In the genomic region with DNA sequence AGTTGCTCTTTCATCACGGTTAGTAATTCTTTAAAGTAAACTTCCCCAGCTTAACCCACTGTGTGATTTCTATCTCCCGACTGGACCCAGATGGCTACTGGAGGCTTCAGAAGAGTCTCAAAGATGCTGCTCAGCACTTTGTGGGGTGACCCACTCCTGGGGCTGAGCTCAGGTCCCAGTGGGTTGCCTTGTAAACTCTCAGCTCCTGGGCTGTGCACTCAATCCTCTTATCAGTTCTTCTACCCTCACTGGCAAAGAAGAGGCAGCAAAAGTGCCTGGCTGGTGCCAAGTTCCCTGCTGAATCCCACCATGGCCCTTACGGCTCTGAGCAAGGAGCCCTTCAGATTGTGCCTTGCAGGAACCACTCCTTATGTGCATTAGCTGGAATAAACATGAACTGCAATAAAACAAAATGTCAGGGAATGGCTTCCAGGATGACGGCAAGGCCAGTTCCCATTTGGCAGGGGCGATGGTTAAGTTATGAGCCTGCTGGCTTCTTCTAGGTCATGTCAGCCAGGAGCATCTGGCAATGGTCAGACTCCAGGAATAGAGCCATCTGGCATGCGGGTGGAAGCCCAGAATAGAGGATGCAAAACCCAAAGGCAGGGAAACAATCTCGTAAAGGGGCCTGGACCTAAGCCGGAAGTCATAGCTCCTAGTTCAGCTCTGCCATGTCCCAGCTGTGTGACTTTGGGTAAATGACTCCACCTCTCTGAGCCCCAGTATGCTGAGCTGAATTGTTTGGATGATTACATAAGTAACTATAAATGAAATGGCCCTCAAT, we compare ENCODE assay signal across 10 cellular contexts. TPM values are rescaled to one million over a fixed set of nuclear protein-coding genes. Genes with fewer than 3 reads are reported as not detected.
DNase-seq lines count a peak whose midpoint lies in the region; ATAC-seq and TF ChIP-seq lines count a peak whose summit lies in the region.
"Had no signal": no experiment of that assay in that cellular context is flagged by ENCODE, and none has a peak within 500 bp of the region (broad histone marks: within the 10 kb centered on the region; RNA-seq: fewer than 3 reads in every experiment).

No MANE protein-coding gene starts in this region.

- no peaks in the 10 kb centered on the region for H3K9me3 Mint-ChIP-seq in natural killer cell
- H3K9me3 Mint-ChIP-seq: H9 had no signal

- H3K36me3 ChIP-seq in KMS-11 (ENCODE audit: insufficient read depth) = no peaks in the 10 kb centered on the region
- no peaks in the 10 kb centered on the region for H3K36me3 ChIP-seq in mammary epithelial cell (ENCODE audit: insufficient read depth, low read length)

- no peak for TF ChIP-seq CTCF in KMS-11 (conservative IDR thresholded peaks at IDR 0.05; ENCODE audit: low read depth, low read length)
- no peak for TF ChIP-seq CTCF in mammary epithelial cell (conservative IDR thresholded peaks at IDR 0.05 in 1 of 2, IDR thresholded peaks at IDR 0.05 in 1 of 2; ENCODE audit: extremely low read depth in 1 of 2, insufficient read depth in 1 of 2, low read depth in 1 of 2, low read length in 2 of 2)
- TF ChIP-seq CTCF in natural killer cell (IDR thresholded peaks at IDR 0.05) = no peak

- H3K9me3 ChIP-seq in mammary epithelial cell (replicated peaks; ENCODE audit: insufficient read depth, low read length) = no peaks in the 10 kb centered on the region

- no TSS peak for BruUV-seq in mammary epithelial cell (replicated peaks; lab: Mats Ljungman, UMichigan)

- H2AFZ ChIP-seq in KMS-11 (ENCODE audit: low read depth) (peak overlapping the region; percentile 75), mammary epithelial cell (ENCODE audit: low read depth, low read length) (peak overlapping the region; percentile 74)

- peaks cover 3% of the 10 kb centered on the region for H3K4me1 ChIP-seq in KMS-11 (ENCODE audit: low read depth, poor library complexity, severe bottlenecking)
- H3K4me1 ChIP-seq in mammary epithelial cell (ENCODE audit: insufficient read depth, low read length) = no peaks in the 10 kb centered on the region

- no peak overlapping the region for H3K9ac ChIP-seq in KMS-11
- no peak overlapping the region for H3K9ac ChIP-seq in mammary epithelial cell (ENCODE audit: insufficient read depth, low read length)

- in situ Hi-C loops in mammary epithelial cell (cut with MboI; ENCODE audit: low sequenced_read_pairs in 2 of 2) = loop anchor here (10.0 to 25.0 kb wide), 2 partner anchors 339 to 342 kb away; no protein-coding TSS in a partner anchor

- CTCF ChIA-PET in mammary epithelial cell (lab: Charles Lee; ENCODE audit: low non-redundant PET) = interaction anchor here (0.5 kb wide), 1 partner anchor 21 kb away, joined by 4 read pairs; no protein-coding TSS in a partner anchor

- dilution Hi-C loops in mammary epithelial cell (cut with HindIII; ENCODE audit: low sequenced_read_pairs) = no loop called here

- no peaks in the 10 kb centered on the region for H3K27me3 ChIP-seq in KMS-11 (ENCODE audit: insufficient read depth, low read depth)
- no peaks in the 10 kb centered on the region for H3K27me3 ChIP-seq in mammary epithelial cell (ENCODE audit: insufficient read depth, low read length)

- no peak overlapping the region for H3K4me3 Mint-ChIP-seq in natural killer cell
- H3K4me3 Mint-ChIP-seq: H9 had no signal

- H4K20me1 ChIP-seq in KMS-11 (ENCODE audit: insufficient read depth) = no peaks in the 10 kb centered on the region
- no peaks in the 10 kb centered on the region for H4K20me1 ChIP-seq in mammary epithelial cell (ENCODE audit: insufficient read depth, low read length)

- H3K4me2 ChIP-seq in KMS-11 = no peak overlapping the region
- H3K4me2 ChIP-seq in mammary epithelial cell (ENCODE audit: insufficient read depth, low read depth, low read length) = no peak overlapping the region

- intact Hi-C loops in mammary epithelial cell (cut with micrococcal nuclease) = loop anchor here (1.0 to 5.0 kb wide), 5 partner anchors 71 to 340 kb away; a partner anchor contains a TSS
- intact Hi-C loops in left colon (cut with DNase I, micrococcal nuclease) = loop anchor here in 1 of 2 donors (2.0 to 10.0 kb wide), 2 partner anchors 71 to 339 kb away; no protein-coding TSS in a partner anchor
- intact Hi-C loops in natural killer cell (cut with micrococcal nuclease) = no loop called here

- H3K36me3 Mint-ChIP-seq in natural killer cell = no peaks in the 10 kb centered on the region

- DNase-seq in mammary epithelial cell (no peak), left colon (peak; percentile 37 to 78), substantia nigra (lab: John Stamatoyannopoulos, UW) (peak in 34 of 49 donors; percentile 6 to 86 (median 30)), natural killer cell (no peak), HPDE6-E6E7 (ENCODE audit: extremely low spot score) (no peak)
- no peak for DNase-seq in activated CD4-positive, alpha-beta T cell treated with anti-CD3 and anti-CD28 coated beads for 48 hours
- DNase-seq in activated CD8-positive, alpha-beta memory T cell treated with anti-CD3 and anti-CD28 coated beads for 24 hours = no peak

- peaks cover 2 to 10% of the 10 kb centered on the region in 2 donors for H3K27me3 Mint-ChIP-seq in natural killer cell (ENCODE audit: low read depth in 2 of 2)

- WGBS in mammary epithelial cell (ENCODE audit: low coverage, missing lambda C conversion rate) = 48% methylated on average over 7 of the region's 8 CpGs

- no peaks in the 10 kb centered on the region for H3K79me2 ChIP-seq in KMS-11 (ENCODE audit: insufficient read depth, low read depth)
- no peaks in the 10 kb centered on the region for H3K79me2 ChIP-seq in mammary epithelial cell (ENCODE audit: insufficient read depth, low read length)

- H3K27ac Mint-ChIP-seq in natural killer cell = no peak overlapping the region
- H3K27ac Mint-ChIP-seq: H9 had no signal

- H3K4me3 ChIP-seq in KMS-11 (IDR thresholded peaks at IDR 0.05; ENCODE audit: insufficient read depth, low read depth, low read length) (no peak overlapping the region), mammary epithelial cell (replicated peaks in 1 of 3; ENCODE audit: insufficient read depth in 1 of 3, low read depth in 2 of 3, low read length in 3 of 3) (no peak overlapping the region)

- H3K4me1 Mint-ChIP-seq in natural killer cell = peaks cover 7 to 11% of the 10 kb centered on the region in 2 donors

- H3K27ac ChIP-seq in KMS-11 = no peak overlapping the region
- no peak overlapping the region for H3K27ac ChIP-seq in mammary epithelial cell (ENCODE audit: insufficient read depth, low read depth, low read length)
- H3K27ac ChIP-seq in substantia nigra (ENCODE audit: low read depth, low read length, poor library complexity, severe bottlenecking) = no peak overlapping the region

- ATAC-seq in left colon (peak; percentile 51), natural killer cell (no peak)

RNA-seq across cellular contexts. Expression of a gene that starts 6.7 kb away (rescaled TPM):
- total RNA-seq in mammary epithelial cell (not detected), left colon (1 to 10 TPM; 1.9 to 6.4 TPM), natural killer cell (not detected)
- not detected for polyA plus RNA-seq in mammary epithelial cell
- polyA minus RNA-seq in mammary epithelial cell = not detected
- total RNA-seq: H9, SK-MEL-5 had no signal

RNA-seq across cellular contexts. Expression of a gene that starts 23.7 kb away (rescaled TPM):
- total RNA-seq in mammary epithelial cell = not detected
- not detected for polyA plus RNA-seq in mammary epithelial cell
- not detected for polyA minus RNA-seq in mammary epithelial cell
- total RNA-seq in left colon = not detected
- total RNA-seq in natural killer cell = not detected
- total RNA-seq: SK-MEL-5 had no signal

Comparison
In these comparisons a context has a peak if more than half of its experiments do, and no peak if none do; other contexts are left out.
1. DNase-seq: peak in left colon (2 of 2) and substantia nigra (34 of 49); none in mammary epithelial cell (single experiment), natural killer cell (single experiment), activated CD4-positive, alpha-beta T cell treated with anti-CD3 and anti-CD28 coated beads for 48 hours (single experiment), HPDE6-E6E7 (single experiment) and activated CD8-positive, alpha-beta memory T cell treated with anti-CD3 and anti-CD28 coated beads for 24 hours (single experiment).